In the genomic region with DNA sequence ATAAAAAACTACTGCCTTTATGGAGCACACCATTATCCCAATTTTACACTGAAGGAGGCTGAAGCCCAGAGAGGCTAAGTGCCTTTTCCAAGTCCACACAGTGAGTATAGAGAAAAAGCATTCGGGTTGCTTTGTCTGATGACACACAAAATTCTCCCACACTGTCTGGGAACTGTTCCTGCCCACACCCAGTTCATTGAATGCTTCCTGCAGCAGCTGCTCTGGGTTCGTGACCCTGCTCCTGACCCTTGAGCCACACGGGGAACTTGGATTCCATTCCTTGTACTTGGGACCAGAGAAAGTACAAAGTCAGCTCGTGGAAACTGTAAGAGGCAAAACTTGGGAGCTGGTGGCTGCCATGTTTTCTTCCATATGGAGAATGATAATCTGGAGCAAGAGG, we compare ENCODE assay signal across 15 cellular contexts. TPM values are rescaled to one million over a fixed set of nuclear protein-coding genes. Genes with fewer than 3 reads are reported as not detected.
DNase-seq lines count a peak whose midpoint lies in the region; TF ChIP-seq lines count a peak whose summit lies in the region.
"Had no signal": no experiment of that assay in that cellular context is flagged by ENCODE, and none has a peak within 500 bp of the region (broad histone marks: within the 10 kb centered on the region; RNA-seq: fewer than 3 reads in every experiment).

No MANE protein-coding gene starts in this region.

- H3K27ac Mint-ChIP-seq in activated CD4-positive, alpha-beta memory T cell treated with anti-CD3 and anti-CD28 coated beads for 36 hours = no peak overlapping the region
- H3K27ac Mint-ChIP-seq: immature natural killer cell had no signal

- H3K9me3 ChIP-seq in WERI-Rb-1 (ENCODE audit: severe bottlenecking) = peaks cover 14% of the 10 kb centered on the region

- H3K36me3 ChIP-seq in WERI-Rb-1 = no peaks in the 10 kb centered on the region

- no peak overlapping the region for H3K4me3 Mint-ChIP-seq in activated CD4-positive, alpha-beta memory T cell treated with anti-CD3 and anti-CD28 coated beads for 36 hours
- H3K4me3 Mint-ChIP-seq: immature natural killer cell had no signal

- no peak for TF ChIP-seq CTCF in WERI-Rb-1 (IDR thresholded peaks at IDR 0.05; ENCODE audit: low read depth, low read length)

- H3K27ac ChIP-seq in WERI-Rb-1 = peak overlapping the region; percentile 32; the same call in 1 of the 2 replicates

- POLR2A ChIA-PET in activated CD4-positive, alpha-beta memory T cell treated with anti-CD3 and anti-CD28 coated beads for 36 hours (lab: Charles Lee) = interaction anchor here (0.7 kb wide), 1 partner anchor 199 kb away, joined by 3 read pairs; no protein-coding TSS in a partner anchor

- H3K36me3 Mint-ChIP-seq in activated CD4-positive, alpha-beta memory T cell treated with anti-CD3 and anti-CD28 coated beads for 36 hours = peaks cover 2% of the 10 kb centered on the region

- no peaks in the 10 kb centered on the region for H3K4me1 Mint-ChIP-seq in activated CD4-positive, alpha-beta memory T cell treated with anti-CD3 and anti-CD28 coated beads for 36 hours (ENCODE audit: low read depth)
- H3K4me1 Mint-ChIP-seq: immature natural killer cell had no signal

- no peak overlapping the region for H3K4me3 ChIP-seq in WERI-Rb-1 (ENCODE audit: low read depth, low read length)
- no peak overlapping the region for H3K4me3 ChIP-seq in skeletal muscle cell (ENCODE audit: low read depth, low read length)

- peaks cover 6% of the 10 kb centered on the region for H3K27me3 Mint-ChIP-seq in activated CD4-positive, alpha-beta memory T cell treated with anti-CD3 and anti-CD28 coated beads for 36 hours

- CTCF ChIA-PET in activated CD4-positive, alpha-beta memory T cell treated with anti-CD3 and anti-CD28 coated beads for 36 hours (lab: Charles Lee) = no interaction called here

- no peaks in the 10 kb centered on the region for H3K27me3 ChIP-seq in WERI-Rb-1 (ENCODE audit: insufficient read depth, low read depth, severe bottlenecking)

- peaks cover 2% of the 10 kb centered on the region for H3K9me3 Mint-ChIP-seq in activated CD4-positive, alpha-beta memory T cell treated with anti-CD3 and anti-CD28 coated beads for 36 hours

- DNase-seq in EL = peak; percentile 22
- DNase-seq in WERI-Rb-1 = no peak
- DNase-seq in iris pigment epithelial cell (ENCODE audit: low read depth) = peak; percentile 54
- DNase-seq in skeletal muscle cell (ENCODE audit: low read depth) = peak; percentile 38
- no peak for DNase-seq in activated CD4-positive, alpha-beta memory T cell treated with anti-CD3 and anti-CD28 coated beads for 36 hours
- DNase-seq in activated effector memory CD4-positive, alpha-beta T cell treated with anti-CD3 and anti-CD28 coated beads, Interleukin-2, amount 50 U/mL, for 16 hours = no peak
- no peak for DNase-seq in NCI-H146 treated with DMSO at 0.1 percent for 48 hours (lab: John Stamatoyannopoulos, UW; ENCODE audit: unreplicated experiment)
- DNase-seq in OCI-M2 (lab: John Stamatoyannopoulos, UW; ENCODE audit: unreplicated experiment) = no peak
- DNase-seq: anterior cingulate cortex, C1 segment of cervical spinal cord, DMS53, immature natural killer cell, Karpas-422, NCI-H69, SHP77 treated with DMSO at 0.1 percent for 48 hours had no signal

- intact Hi-C loops in activated CD4-positive, alpha-beta memory T cell treated with anti-CD3 and anti-CD28 coated beads for 36 hours (cut with micrococcal nuclease) = no loop called here

RNA-seq across cellular contexts. Expression of a gene that starts 57.9 kb away (rescaled TPM):
- total RNA-seq in activated CD4-positive, alpha-beta memory T cell treated with anti-CD3 and anti-CD28 coated beads for 36 hours = 10 to 100 TPM; 24.5 to 30.8 TPM

Comparison
In these comparisons a context has a peak if more than half of its experiments do, and no peak if none do; other contexts are left out.
1. DNase-seq: peak in EL (single experiment), iris pigment epithelial cell (single experiment) and skeletal muscle cell (single experiment); none in WERI-Rb-1 (single experiment), activated CD4-positive, alpha-beta memory T cell treated with anti-CD3 and anti-CD28 coated beads for 36 hours (single experiment), activated effector memory CD4-positive, alpha-beta T cell treated with anti-CD3 and anti-CD28 coated beads, Interleukin-2, amount 50 U/mL, for 16 hours (single experiment), NCI-H146 treated with DMSO at 0.1 percent for 48 hours (single experiment) and OCI-M2 (single experiment).